In the genomic region with DNA sequence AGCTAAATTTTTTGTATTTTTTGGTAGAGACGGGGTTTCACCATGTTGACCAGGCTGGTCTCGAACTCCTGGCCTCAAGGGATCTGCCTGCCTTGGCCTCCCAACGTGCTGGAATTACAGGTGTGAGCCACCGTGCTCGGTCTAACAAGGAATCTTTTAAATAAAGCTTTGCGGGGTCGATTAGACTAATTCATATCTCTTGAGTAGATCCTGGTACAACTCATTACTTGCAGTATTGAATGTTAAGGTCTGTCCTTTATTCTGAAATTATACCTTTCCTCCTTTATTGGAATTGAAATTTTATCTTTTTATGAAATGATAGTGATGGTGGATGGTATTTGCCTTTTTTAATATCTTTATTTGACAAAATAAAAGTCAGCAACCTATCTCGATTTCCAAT, we compare ENCODE assay signal across 20 cellular contexts. TPM values are rescaled to one million over a fixed set of nuclear protein-coding genes. Genes with fewer than 3 reads are reported as not detected.
"Had no signal": no experiment of that assay in that cellular context is flagged by ENCODE, and none has a peak within 500 bp of the region (broad histone marks: within the 10 kb centered on the region; RNA-seq: fewer than 3 reads in every experiment).

No MANE protein-coding gene starts in this region.

- H3K4me3 ChIP-seq: hepatocyte, suprapubic skin, thyroid gland, upper lobe of left lung, vagina had no signal

- H3K9me3 ChIP-seq: esophagus squamous epithelium, suprapubic skin, thyroid gland, upper lobe of left lung, vagina had no signal

- H3K4me2 ChIP-seq: hepatocyte had no signal

- H3K27me3 ChIP-seq: esophagus squamous epithelium, hepatocyte, suprapubic skin, thyroid gland, upper lobe of left lung, vagina had no signal

- DNase-seq: effector memory CD4-positive, alpha-beta T cell; esophagus squamous epithelium; foreskin fibroblast; head of caudate nucleus; kidney glomerular epithelial cell; natural killer cell; small intestine; stimulated activated CD4-positive, alpha-beta T cell treated with anti-CD3 and anti-CD28 coated beads, Interleukin-4, amount 100 ng/mL, for 1 hour; stimulated activated CD8-positive, alpha-beta memory T cell treated with anti-CD3 and anti-CD28 coated beads, Interleukin-4, amount 100 ng/mL, for 48 hours; stimulated activated naive CD8-positive, alpha-beta T cell treated with anti-CD3 and anti-CD28 coated beads, Interleukin-15, Interleukin-2, amounts not matched to agents 100 U/mL and 50 U/mL, for 24 hours; thyroid gland; upper lobe of left lung had no signal

- H3K27ac ChIP-seq: hepatocyte, suprapubic skin, thyroid gland, vagina had no signal

- ATAC-seq: natural killer cell; stimulated activated effector memory CD8-positive, alpha-beta T cell treated with anti-CD3 and anti-CD28 coated beads, Interleukin-12 subunit alpha, Interleukin-12 subunit beta, amount 100 ng/mL, for 72 hours; stimulated activated naive CD8-positive, alpha-beta T cell treated with anti-CD3 and anti-CD28 coated beads, Interleukin-15, Interleukin-2, amounts not matched to agents 100 U/mL and 50 U/mL, for 24 hours had no signal

- H3K36me3 ChIP-seq: suprapubic skin, thyroid gland, upper lobe of left lung, vagina had no signal

- H3K79me2 ChIP-seq: hepatocyte had no signal

- H2AFZ ChIP-seq: hepatocyte had no signal

RNA-seq across cellular contexts. Expression of a gene that starts 4.9 kb away (rescaled TPM):
- total RNA-seq: liver, natural killer cell, neural crest cell had no signal

RNA-seq across cellular contexts. Expression of a gene that starts 11.7 kb away (rescaled TPM):
- total RNA-seq: liver, mucosa of gallbladder, natural killer cell, neural crest cell had no signal
- polyA plus RNA-seq: liver had no signal

RNA-seq across cellular contexts. Expression of a gene that starts 20.0 kb away (rescaled TPM):
- total RNA-seq: esophagus squamous epithelium, hepatocyte, liver, mucosa of gallbladder, natural killer cell, neural crest cell, pulmonary artery endothelial cell, suprapubic skin, upper lobe of left lung, vagina had no signal
- polyA plus RNA-seq: liver had no signal

RNA-seq across cellular contexts. Expression of a gene that starts 25.0 kb away (rescaled TPM):
- total RNA-seq: neural crest cell had no signal
